ENCODE assay signal across 1 cellular context in the genomic region with DNA sequence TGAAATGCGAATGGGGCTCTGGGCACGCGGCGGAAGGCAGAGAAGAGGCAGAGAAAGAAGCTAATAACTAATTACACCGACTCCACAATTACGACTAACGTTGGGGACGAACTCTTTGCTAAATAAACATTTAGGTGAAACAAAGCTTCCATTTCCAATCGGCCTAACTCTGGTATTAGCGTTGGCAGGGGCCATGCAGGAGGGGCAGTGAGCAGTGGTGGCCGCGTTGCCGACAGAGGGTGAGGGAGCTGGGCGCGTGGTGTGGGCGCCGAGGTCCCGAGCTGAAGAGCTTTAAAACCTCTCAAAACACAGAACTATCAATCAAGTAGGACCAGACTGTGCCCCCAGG.
A peak's percentile ranks its signal among the peaks of the same experiment; 100 is the strongest.
TF ChIP-seq lines count a peak whose summit lies in the region.

No MANE protein-coding gene starts in this region.

TF ChIP-seq in GM12878, 131 proteins besides CTCF, POLR2A, EP300 and RAD21:
- peak; percentile 80 for TF ChIP-seq RELA (IDR thresholded peaks at IDR 0.05; ENCODE audit: borderline replicate concordance, partially characterized antibody)
- TF ChIP-seq, protein P1, sequence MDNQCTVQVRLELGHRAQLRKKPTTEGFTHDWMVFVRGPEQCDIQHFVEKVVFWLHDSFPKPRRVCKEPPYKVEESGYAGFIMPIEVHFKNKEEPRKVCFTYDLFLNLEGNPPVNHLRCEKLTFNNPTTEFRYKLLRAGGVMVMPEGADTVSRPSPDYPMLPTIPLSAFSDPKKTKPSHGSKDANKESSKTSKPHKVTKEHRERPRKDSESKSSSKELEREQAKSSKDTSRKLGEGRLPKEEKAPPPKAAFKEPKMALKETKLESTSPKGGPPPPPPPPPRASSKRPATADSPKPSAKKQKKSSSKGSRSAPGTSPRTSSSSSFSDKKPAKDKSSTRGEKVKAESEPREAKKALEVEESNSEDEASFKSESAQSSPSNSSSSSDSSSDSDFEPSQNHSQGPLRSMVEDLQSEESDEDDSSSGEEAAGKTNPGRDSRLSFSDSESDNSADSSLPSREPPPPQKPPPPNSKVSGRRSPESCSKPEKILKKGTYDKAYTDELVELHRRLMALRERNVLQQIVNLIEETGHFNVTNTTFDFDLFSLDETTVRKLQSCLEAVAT (IDR thresholded peaks at IDR 0.05) = peak; percentile 93
- TF ChIP-seq, protein P2, sequence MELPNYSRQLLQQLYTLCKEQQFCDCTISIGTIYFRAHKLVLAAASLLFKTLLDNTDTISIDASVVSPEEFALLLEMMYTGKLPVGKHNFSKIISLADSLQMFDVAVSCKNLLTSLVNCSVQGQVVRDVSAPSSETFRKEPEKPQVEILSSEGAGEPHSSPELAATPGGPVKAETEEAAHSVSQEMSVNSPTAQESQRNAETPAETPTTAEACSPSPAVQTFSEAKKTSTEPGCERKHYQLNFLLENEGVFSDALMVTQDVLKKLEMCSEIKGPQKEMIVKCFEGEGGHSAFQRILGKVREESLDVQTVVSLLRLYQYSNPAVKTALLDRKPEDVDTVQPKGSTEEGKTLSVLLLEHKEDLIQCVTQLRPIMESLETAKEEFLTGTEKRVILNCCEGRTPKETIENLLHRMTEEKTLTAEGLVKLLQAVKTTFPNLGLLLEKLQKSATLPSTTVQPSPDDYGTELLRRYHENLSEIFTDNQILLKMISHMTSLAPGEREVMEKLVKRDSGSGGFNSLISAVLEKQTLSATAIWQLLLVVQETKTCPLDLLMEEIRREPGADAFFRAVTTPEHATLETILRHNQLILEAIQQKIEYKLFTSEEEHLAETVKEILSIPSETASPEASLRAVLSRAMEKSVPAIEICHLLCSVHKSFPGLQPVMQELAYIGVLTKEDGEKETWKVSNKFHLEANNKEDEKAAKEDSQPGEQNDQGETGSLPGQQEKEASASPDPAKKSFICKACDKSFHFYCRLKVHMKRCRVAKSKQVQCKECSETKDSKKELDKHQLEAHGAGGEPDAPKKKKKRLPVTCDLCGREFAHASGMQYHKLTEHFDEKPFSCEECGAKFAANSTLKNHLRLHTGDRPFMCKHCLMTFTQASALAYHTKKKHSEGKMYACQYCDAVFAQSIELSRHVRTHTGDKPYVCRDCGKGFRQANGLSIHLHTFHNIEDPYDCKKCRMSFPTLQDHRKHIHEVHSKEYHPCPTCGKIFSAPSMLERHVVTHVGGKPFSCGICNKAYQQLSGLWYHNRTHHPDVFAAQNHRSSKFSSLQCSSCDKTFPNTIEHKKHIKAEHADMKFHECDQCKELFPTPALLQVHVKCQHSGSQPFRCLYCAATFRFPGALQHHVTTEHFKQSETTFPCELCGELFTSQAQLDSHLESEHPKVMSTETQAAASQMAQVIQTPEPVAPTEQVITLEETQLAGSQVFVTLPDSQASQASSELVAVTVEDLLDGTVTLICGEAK (IDR thresholded peaks at IDR 0.05; ENCODE audit: borderline replicate concordance) = peak; percentile 46; the same call in 1 of the 2 replicates
- no peak for TF ChIP-seq GATAD2B (conservative IDR thresholded peaks at IDR 0.05; ENCODE audit: low read depth)
- TF ChIP-seq KLF5 (IDR thresholded peaks at IDR 0.05; ENCODE audit: partially characterized antibody) = peak; percentile 30
- TF ChIP-seq ZNF207 (IDR thresholded peaks at IDR 0.05; ENCODE audit: borderline replicate concordance) = no peak
- TF ChIP-seq, protein P3, sequence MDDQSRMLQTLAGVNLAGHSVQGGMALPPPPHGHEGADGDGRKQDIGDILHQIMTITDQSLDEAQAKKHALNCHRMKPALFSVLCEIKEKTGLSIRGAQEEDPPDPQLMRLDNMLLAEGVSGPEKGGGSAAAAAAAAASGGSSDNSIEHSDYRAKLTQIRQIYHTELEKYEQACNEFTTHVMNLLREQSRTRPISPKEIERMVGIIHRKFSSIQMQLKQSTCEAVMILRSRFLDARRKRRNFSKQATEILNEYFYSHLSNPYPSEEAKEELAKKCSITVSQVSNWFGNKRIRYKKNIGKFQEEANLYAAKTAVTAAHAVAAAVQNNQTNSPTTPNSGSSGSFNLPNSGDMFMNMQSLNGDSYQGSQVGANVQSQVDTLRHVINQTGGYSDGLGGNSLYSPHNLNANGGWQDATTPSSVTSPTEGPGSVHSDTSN (IDR thresholded peaks at IDR 0.05; ENCODE audit: insufficient replicate concordance, low read depth, low read length) = peak; percentile 35
- peak; percentile 41; the same call in 1 of the 2 replicates for TF ChIP-seq RB1 (IDR thresholded peaks at IDR 0.05; ENCODE audit: borderline replicate concordance)
- peak; percentile 49; the same call in 1 of the 2 replicates for TF ChIP-seq SMARCA5 (IDR thresholded peaks at IDR 0.05)
- TF ChIP-seq SIX5 (IDR thresholded peaks at IDR 0.05; ENCODE audit: low read depth, low read length, severe bottlenecking) = no peak
- TF ChIP-seq, protein P4, sequence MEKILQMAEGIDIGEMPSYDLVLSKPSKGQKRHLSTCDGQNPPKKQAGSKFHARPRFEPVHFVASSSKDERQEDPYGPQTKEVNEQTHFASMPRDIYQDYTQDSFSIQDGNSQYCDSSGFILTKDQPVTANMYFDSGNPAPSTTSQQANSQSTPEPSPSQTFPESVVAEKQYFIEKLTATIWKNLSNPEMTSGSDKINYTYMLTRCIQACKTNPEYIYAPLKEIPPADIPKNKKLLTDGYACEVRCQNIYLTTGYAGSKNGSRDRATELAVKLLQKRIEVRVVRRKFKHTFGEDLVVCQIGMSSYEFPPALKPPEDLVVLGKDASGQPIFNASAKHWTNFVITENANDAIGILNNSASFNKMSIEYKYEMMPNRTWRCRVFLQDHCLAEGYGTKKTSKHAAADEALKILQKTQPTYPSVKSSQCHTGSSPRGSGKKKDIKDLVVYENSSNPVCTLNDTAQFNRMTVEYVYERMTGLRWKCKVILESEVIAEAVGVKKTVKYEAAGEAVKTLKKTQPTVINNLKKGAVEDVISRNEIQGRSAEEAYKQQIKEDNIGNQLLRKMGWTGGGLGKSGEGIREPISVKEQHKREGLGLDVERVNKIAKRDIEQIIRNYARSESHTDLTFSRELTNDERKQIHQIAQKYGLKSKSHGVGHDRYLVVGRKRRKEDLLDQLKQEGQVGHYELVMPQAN (conservative IDR thresholded peaks at IDR 0.05) = 0 out of 2 replicates have a peak, but pooled peaks have one; percentile 16
